Comparison of ENCODE assay signal across 1 cellular context in the genomic region with DNA sequence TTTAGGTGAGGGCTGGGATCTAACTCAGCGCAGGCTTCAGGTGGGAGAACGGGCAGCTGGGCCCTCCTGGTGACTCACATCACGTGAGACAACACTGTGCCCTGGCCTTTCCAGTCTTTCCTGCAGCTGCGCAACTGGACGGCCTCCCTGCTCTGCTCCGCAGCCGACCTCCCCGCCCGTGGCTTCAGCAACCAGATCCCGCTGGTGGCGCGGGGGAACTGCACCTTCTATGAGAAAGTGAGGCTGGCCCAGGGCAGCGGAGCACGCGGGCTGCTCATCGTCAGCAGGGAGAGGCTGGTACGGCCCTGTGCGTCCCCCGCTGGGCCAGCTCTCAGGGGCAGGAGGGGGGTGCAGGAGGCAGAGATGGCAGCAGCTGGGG.
TF ChIP-seq lines count a peak whose summit lies in the region.

No MANE protein-coding gene starts in this region.

TF ChIP-seq in K562, 482 proteins besides CTCF, POLR2A, EP300 and RAD21:
- TF ChIP-seq SUPT5H (IDR thresholded peaks at IDR 0.05) (no peak), HIVEP1 (CRISPR knock-in tag; IDR thresholded peaks at IDR 0.05) (no peak), SMARCC2 (IDR thresholded peaks at IDR 0.05; ENCODE audit: low read depth) (no peak), MCM3 (IDR thresholded peaks at IDR 0.05) (no peak), ZBTB8A (IDR thresholded peaks at IDR 0.05; ENCODE audit: partially characterized antibody) (no peak), EHMT2 (IDR thresholded peaks at IDR 0.05) (no peak), JUND (IDR thresholded peaks at IDR 0.05; ENCODE audit: borderline replicate concordance, low read depth, low read length) (no peak), JUND (tag; IDR thresholded peaks at IDR 0.05; ENCODE audit: borderline replicate concordance, low read depth, low read length) (no peak), FOXK2 (conservative IDR thresholded peaks at IDR 0.05 in 1 of 2, IDR thresholded peaks at IDR 0.05 in 1 of 2; ENCODE audit: low read depth in 2 of 2) (no peak), HOXB6 (CRISPR knock-in tag; IDR thresholded peaks at IDR 0.05; ENCODE audit: borderline replicate concordance) (no peak), ZNF12 (CRISPR knock-in tag; IDR thresholded peaks at IDR 0.05) (no peak), ZEB2 (IDR thresholded peaks at IDR 0.05) (no peak), GTF2F1 (IDR thresholded peaks at IDR 0.05; ENCODE audit: low read depth, low read length) (no peak), MCM2 (IDR thresholded peaks at IDR 0.05; ENCODE audit: low read depth) (no peak), ZNF133 (CRISPR knock-in tag; IDR thresholded peaks at IDR 0.05) (no peak), MECOM (CRISPR knock-in tag; IDR thresholded peaks at IDR 0.05) (no peak), ZKSCAN3 (CRISPR knock-in tag; IDR thresholded peaks at IDR 0.05) (no peak), NELFE (IDR thresholded peaks at IDR 0.05; ENCODE audit: insufficient read depth, insufficient read length) (no peak)
- TF ChIP-seq, protein P1, sequence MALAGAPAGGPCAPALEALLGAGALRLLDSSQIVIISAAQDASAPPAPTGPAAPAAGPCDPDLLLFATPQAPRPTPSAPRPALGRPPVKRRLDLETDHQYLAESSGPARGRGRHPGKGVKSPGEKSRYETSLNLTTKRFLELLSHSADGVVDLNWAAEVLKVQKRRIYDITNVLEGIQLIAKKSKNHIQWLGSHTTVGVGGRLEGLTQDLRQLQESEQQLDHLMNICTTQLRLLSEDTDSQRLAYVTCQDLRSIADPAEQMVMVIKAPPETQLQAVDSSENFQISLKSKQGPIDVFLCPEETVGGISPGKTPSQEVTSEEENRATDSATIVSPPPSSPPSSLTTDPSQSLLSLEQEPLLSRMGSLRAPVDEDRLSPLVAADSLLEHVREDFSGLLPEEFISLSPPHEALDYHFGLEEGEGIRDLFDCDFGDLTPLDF (CRISPR knock-in tag; IDR thresholded peaks at IDR 0.05): no peak
- TF ChIP-seq, protein P2, sequence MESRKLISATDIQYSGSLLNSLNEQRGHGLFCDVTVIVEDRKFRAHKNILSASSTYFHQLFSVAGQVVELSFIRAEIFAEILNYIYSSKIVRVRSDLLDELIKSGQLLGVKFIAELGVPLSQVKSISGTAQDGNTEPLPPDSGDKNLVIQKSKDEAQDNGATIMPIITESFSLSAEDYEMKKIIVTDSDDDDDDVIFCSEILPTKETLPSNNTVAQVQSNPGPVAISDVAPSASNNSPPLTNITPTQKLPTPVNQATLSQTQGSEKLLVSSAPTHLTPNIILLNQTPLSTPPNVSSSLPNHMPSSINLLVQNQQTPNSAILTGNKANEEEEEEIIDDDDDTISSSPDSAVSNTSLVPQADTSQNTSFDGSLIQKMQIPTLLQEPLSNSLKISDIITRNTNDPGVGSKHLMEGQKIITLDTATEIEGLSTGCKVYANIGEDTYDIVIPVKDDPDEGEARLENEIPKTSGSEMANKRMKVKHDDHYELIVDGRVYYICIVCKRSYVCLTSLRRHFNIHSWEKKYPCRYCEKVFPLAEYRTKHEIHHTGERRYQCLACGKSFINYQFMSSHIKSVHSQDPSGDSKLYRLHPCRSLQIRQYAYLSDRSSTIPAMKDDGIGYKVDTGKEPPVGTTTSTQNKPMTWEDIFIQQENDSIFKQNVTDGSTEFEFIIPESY (CRISPR knock-in tag; IDR thresholded peaks at IDR 0.05): peak; percentile 99
- TF ChIP-seq, protein P3, sequence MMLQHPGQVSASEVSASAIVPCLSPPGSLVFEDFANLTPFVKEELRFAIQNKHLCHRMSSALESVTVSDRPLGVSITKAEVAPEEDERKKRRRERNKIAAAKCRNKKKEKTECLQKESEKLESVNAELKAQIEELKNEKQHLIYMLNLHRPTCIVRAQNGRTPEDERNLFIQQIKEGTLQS (IDR thresholded peaks at IDR 0.05): peak; percentile 18; the same call in 1 of the 2 replicates
- TF ChIP-seq, protein P3 (CRISPR knock-in tag; conservative IDR thresholded peaks at IDR 0.05): no peak
- TF ChIP-seq, protein P4, sequence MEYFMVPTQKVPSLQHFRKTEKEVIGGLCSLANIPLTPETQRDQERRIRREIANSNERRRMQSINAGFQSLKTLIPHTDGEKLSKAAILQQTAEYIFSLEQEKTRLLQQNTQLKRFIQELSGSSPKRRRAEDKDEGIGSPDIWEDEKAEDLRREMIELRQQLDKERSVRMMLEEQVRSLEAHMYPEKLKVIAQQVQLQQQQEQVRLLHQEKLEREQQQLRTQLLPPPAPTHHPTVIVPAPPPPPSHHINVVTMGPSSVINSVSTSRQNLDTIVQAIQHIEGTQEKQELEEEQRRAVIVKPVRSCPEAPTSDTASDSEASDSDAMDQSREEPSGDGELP (CRISPR knock-in tag; IDR thresholded peaks at IDR 0.05; ENCODE audit: borderline replicate concordance): peak; percentile 32; the same call in 1 of the 2 replicates
- TF ChIP-seq, protein P5, sequence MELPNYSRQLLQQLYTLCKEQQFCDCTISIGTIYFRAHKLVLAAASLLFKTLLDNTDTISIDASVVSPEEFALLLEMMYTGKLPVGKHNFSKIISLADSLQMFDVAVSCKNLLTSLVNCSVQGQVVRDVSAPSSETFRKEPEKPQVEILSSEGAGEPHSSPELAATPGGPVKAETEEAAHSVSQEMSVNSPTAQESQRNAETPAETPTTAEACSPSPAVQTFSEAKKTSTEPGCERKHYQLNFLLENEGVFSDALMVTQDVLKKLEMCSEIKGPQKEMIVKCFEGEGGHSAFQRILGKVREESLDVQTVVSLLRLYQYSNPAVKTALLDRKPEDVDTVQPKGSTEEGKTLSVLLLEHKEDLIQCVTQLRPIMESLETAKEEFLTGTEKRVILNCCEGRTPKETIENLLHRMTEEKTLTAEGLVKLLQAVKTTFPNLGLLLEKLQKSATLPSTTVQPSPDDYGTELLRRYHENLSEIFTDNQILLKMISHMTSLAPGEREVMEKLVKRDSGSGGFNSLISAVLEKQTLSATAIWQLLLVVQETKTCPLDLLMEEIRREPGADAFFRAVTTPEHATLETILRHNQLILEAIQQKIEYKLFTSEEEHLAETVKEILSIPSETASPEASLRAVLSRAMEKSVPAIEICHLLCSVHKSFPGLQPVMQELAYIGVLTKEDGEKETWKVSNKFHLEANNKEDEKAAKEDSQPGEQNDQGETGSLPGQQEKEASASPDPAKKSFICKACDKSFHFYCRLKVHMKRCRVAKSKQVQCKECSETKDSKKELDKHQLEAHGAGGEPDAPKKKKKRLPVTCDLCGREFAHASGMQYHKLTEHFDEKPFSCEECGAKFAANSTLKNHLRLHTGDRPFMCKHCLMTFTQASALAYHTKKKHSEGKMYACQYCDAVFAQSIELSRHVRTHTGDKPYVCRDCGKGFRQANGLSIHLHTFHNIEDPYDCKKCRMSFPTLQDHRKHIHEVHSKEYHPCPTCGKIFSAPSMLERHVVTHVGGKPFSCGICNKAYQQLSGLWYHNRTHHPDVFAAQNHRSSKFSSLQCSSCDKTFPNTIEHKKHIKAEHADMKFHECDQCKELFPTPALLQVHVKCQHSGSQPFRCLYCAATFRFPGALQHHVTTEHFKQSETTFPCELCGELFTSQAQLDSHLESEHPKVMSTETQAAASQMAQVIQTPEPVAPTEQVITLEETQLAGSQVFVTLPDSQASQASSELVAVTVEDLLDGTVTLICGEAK (IDR thresholded peaks at IDR 0.05): no peak
- TF ChIP-seq, protein P5 (CRISPR knock-in tag; IDR thresholded peaks at IDR 0.05): no peak
- TF ChIP-seq, protein P6, sequence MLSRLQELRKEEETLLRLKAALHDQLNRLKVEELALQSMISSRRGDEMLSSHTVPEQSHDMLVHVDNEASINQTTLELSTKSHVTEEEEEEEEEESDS (CRISPR knock-in tag; IDR thresholded peaks at IDR 0.05): no peak
- TF ChIP-seq, protein P7, sequence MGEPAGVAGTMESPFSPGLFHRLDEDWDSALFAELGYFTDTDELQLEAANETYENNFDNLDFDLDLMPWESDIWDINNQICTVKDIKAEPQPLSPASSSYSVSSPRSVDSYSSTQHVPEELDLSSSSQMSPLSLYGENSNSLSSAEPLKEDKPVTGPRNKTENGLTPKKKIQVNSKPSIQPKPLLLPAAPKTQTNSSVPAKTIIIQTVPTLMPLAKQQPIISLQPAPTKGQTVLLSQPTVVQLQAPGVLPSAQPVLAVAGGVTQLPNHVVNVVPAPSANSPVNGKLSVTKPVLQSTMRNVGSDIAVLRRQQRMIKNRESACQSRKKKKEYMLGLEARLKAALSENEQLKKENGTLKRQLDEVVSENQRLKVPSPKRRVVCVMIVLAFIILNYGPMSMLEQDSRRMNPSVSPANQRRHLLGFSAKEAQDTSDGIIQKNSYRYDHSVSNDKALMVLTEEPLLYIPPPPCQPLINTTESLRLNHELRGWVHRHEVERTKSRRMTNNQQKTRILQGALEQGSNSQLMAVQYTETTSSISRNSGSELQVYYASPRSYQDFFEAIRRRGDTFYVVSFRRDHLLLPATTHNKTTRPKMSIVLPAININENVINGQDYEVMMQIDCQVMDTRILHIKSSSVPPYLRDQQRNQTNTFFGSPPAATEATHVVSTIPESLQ (CRISPR knock-in tag; IDR thresholded peaks at IDR 0.05): no peak
TF ChIP-seq in K562: peak in this region for 3.
